ENCODE assay signal across 10 cellular contexts in the genomic region with DNA sequence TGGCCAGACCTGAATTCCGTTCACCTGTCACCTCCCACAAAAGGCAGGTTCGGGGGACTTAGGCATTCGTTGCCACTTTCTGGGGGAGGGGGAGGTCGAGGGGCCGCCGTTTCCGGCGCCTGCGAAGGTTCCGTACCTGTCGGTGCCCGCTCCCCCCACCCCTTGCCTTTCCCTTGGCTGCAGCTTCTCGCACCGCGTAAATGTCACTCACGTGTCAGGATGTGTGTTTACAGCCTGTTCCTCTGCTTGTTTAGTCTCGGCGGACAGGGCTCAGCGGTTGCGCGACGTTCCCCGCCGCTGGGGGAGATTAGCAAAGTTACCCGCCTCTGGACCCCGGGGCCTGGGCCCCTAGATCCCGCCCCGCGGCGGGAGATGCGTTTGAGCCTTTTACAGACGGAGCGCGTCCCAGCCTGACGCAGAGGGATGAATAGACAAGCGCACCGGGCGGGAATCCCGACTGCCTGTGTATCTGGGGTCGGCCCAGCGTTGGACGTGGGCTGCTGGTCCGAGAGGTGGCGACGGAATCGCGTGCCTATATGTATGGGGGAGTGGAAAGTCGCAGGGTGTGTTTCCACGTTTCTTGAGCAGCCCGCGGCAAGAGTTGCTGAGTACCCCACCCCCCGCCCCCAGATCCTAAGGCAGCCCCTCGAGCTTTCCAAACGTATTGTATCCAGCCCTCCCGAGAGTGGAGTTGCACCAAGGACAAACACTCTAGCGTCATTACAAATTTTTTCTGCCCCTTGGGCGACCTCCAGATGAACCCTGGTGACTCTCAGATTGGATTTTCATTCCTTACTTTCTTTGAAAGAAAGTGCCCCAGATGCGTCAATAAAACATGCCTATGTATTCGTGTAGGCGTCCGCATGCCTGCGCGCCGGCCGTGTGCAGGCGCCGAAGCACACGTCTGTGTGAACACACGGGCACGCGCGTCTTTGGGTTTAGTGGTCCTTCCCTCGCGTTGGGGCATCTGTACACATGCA. TPM values are rescaled to one million over a fixed set of nuclear protein-coding genes. Genes with fewer than 3 reads are reported as not detected.
DNase-seq lines count a peak whose midpoint lies in the region; ATAC-seq, FAIRE-seq and TF ChIP-seq lines count a peak whose summit lies in the region.
"Had no signal": no experiment of that assay in that cellular context is flagged by ENCODE, and none has a peak within 500 bp of the region (broad histone marks: within the 10 kb centered on the region; RNA-seq: fewer than 3 reads in every experiment).

No MANE protein-coding gene starts in this region.

- H3K14ac ChIP-seq in H1 (ENCODE audit: insufficient read length), result no peak overlapping the region

- in situ Hi-C loops in transverse colon (cut with MboI; ENCODE audit: low pct_ligation_motif_present in 1 of 4, low pct_unique_long_range_greater_than_20kb in 1 of 4, low sequenced_read_pairs in 3 of 4), result no loop called here

- peaks cover 20 to 35% of the 10 kb centered on the region in 2 experiments for H4K20me1 ChIP-seq in H1 (replicated peaks in 1 of 2; ENCODE audit: control insufficient read depth in 1 of 2, insufficient read depth in 2 of 2, low read length in 2 of 2)

- H2BK12ac ChIP-seq in H1 (ENCODE audit: low read depth, low read length), result peak overlapping the region; percentile 63; the same call in 1 of the 2 replicates

- CTCF ChIA-PET in H1 (lab: Charles Lee; ENCODE audit: partially characterized antibody), result interaction anchor here (1.0 to 6.0 kb wide), 3 partner anchors 10 to 31 kb away, joined by 3 to 25 read pairs (median 3); no protein-coding TSS in a partner anchor

- no peak overlapping the region for H4K5ac ChIP-seq in H1 (ENCODE audit: insufficient read length, low read depth, low read length)

- H3K4ac ChIP-seq in H1 (replicated peaks; ENCODE audit: insufficient read length, low read depth, low read length), result no peak overlapping the region

- peaks cover 100% of the 10 kb centered on the region for H3K27me3 ChIP-seq in left ventricle myocardium inferior (ENCODE audit: low read depth)
- H3K27me3 ChIP-seq in H1 (replicated peaks in 1 of 4; ENCODE audit: control insufficient read depth in 3 of 4, extremely low read depth in 1 of 4, insufficient read depth in 3 of 4, low read length in 3 of 4), result peaks cover 87 to 98% (median 95%) of the 10 kb centered on the region in 4 experiments
- peaks cover 9% of the 10 kb centered on the region for H3K27me3 ChIP-seq in testis
- H3K27me3 ChIP-seq in transverse colon, result peaks cover 100% of the 10 kb centered on the region

- no peaks in the 10 kb centered on the region for H3K79me2 ChIP-seq in H1 (ENCODE audit: control insufficient read depth in 1 of 2, insufficient read depth in 2 of 2, low read length in 2 of 2)

- H3K79me1 ChIP-seq in H1 (ENCODE audit: low read depth, low read length), result no peaks in the 10 kb centered on the region

- H2AK5ac ChIP-seq in H1 (ENCODE audit: low read depth, low read length), result no peak overlapping the region

- TF ChIP-seq EP300 in H1 (IDR thresholded peaks at IDR 0.05; ENCODE audit: borderline replicate concordance in 1 of 2, low read depth in 2 of 2, low read length in 2 of 2) (no peak), transverse colon (IDR thresholded peaks at IDR 0.05; ENCODE audit: low read depth) (no peak)

- no peak overlapping the region for H2BK120ac ChIP-seq in H1 (replicated peaks; ENCODE audit: low read depth, low read length)

- H2BK5ac ChIP-seq in H1 (ENCODE audit: low read depth, low read length), result no peak overlapping the region

- peak overlapping the region; percentile 67; the same call in 1 of the 2 replicates for H2BK15ac ChIP-seq in H1 (ENCODE audit: low read length)

- H3K4me2 ChIP-seq in H1 (ENCODE audit: insufficient read depth in 1 of 2, low read depth in 2 of 2, low read length in 2 of 2), result peak overlapping the region; percentile 62 to 78

- H3K27ac ChIP-seq in left ventricle myocardium inferior (replicated peaks) (no peak overlapping the region), H1 (ENCODE audit: low read depth, low read length) (no peak overlapping the region), testis (no peak overlapping the region), transverse colon (no peak overlapping the region)
- H3K27ac ChIP-seq: heart right ventricle had no signal

- peak overlapping the region; percentile 42 for H3K4me3 ChIP-seq in left ventricle myocardium inferior
- H3K4me3 ChIP-seq in H1 (ENCODE audit: extremely low read depth in 1 of 4, insufficient read depth in 2 of 4, low read depth in 3 of 4, low read length in 4 of 4), result peak overlapping the region; percentile 5 to 67 (median 48); a peak in 7 of 8 replicates
- peak overlapping the region; percentile 0 to 30 for H3K4me3 ChIP-seq in testis
- H3K4me3 ChIP-seq in transverse colon, result no peak overlapping the region

- intact Hi-C loops in left ventricle myocardium inferior (cut with micrococcal nuclease), result no loop called here
- intact Hi-C loops in Right ventricle myocardium inferior (cut with DNase I), result no loop called here
- intact Hi-C loops in testis (cut with DNase I; ENCODE audit: low total_unique reads), result no loop called here
- intact Hi-C loops in transverse colon (cut with DNase I; ENCODE audit: low total_unique reads), result no loop called here

- POLR2A ChIA-PET in H1 (lab: Charles Lee; ENCODE audit: partially characterized antibody), result interaction anchor here (1.3 to 1.6 kb wide), 2 partner anchors 9 to 11 kb away, joined by 6 read pairs; no protein-coding TSS in a partner anchor

- H3K9me3 ChIP-seq in left ventricle myocardium inferior (replicated peaks) (no peaks in the 10 kb centered on the region), H1 (ENCODE audit: insufficient read depth in 2 of 2, low read depth in 1 of 2, low read length in 1 of 2) (no peaks in the 10 kb centered on the region), testis (no peaks in the 10 kb centered on the region), transverse colon (no peaks in the 10 kb centered on the region)
- H3K9me3 ChIP-seq: heart right ventricle had no signal

- no peak for TF ChIP-seq CTCF in left ventricle myocardium inferior (IDR thresholded peaks at IDR 0.05; ENCODE audit: borderline replicate concordance)
- no peak for TF ChIP-seq CTCF in H1 (IDR thresholded peaks at IDR 0.05; ENCODE audit: control extremely low read depth in 1 of 3, insufficient read depth in 1 of 3, low read depth in 1 of 3, low read length in 3 of 3)
- no peak for TF ChIP-seq CTCF in testis (IDR thresholded peaks at IDR 0.05)
- TF ChIP-seq CTCF in transverse colon (IDR thresholded peaks at IDR 0.05), result no peak

- H2AFZ ChIP-seq in H1 (ENCODE audit: low read length), result no peak overlapping the region

- ATAC-seq in Right ventricle myocardium inferior (no peak), GM18858 (IDR thresholded peaks at IDR 0.05; ENCODE audit: unreplicated experiment) (no peak)
- ATAC-seq: heart right ventricle had no signal

- H3K23me2 ChIP-seq in H1 (ENCODE audit: low read depth, low read length), result peaks cover 2% of the 10 kb centered on the region; the same call in 1 of the 2 replicates

- H3K36me3 ChIP-seq in left ventricle myocardium inferior (no peaks in the 10 kb centered on the region), H1 (ENCODE audit: control insufficient read depth in 2 of 4, insufficient read depth in 4 of 4, low read length in 3 of 4) (peaks cover 0 to 13% (median 0%) of the 10 kb centered on the region in 4 experiments; a peak in 1 of 8 replicates), testis (ENCODE audit: low read depth, missing control alignments) (no peaks in the 10 kb centered on the region), transverse colon (no peaks in the 10 kb centered on the region)
- H3K36me3 ChIP-seq: heart right ventricle had no signal

- H2BK20ac ChIP-seq in H1 (ENCODE audit: low read length), result no peak overlapping the region

- H4K8ac ChIP-seq in H1 (ENCODE audit: extremely low read depth, insufficient read depth, low read length), result no peak overlapping the region

- peaks cover 48% of the 10 kb centered on the region for H3K4me1 ChIP-seq in left ventricle myocardium inferior
- H3K4me1 ChIP-seq in H1 (replicated peaks in 1 of 4; ENCODE audit: control insufficient read depth in 3 of 4, insufficient read depth in 4 of 4, low read length in 3 of 4), result peaks cover 12 to 54% (median 24%) of the 10 kb centered on the region in 4 experiments
- peaks cover 8% of the 10 kb centered on the region for H3K4me1 ChIP-seq in testis
- peaks cover 9 to 44% (median 33%) of the 10 kb centered on the region in 4 donors for H3K4me1 ChIP-seq in transverse colon

- no peak overlapping the region for H3K23ac ChIP-seq in H1 (ENCODE audit: insufficient read length)

- no peak overlapping the region for H3K56ac ChIP-seq in H1 (replicated peaks; ENCODE audit: insufficient read length, low read depth, low read length)

- no peak for FAIRE-seq in H1 (lab: Jason Lieb, UNC)

- TF ChIP-seq POLR2A in H1 (IDR thresholded peaks at IDR 0.05; ENCODE audit: control extremely low read depth in 1 of 2, low read depth in 2 of 2, low read length in 2 of 2) (no peak), testis (IDR thresholded peaks at IDR 0.05) (no peak), transverse colon (IDR thresholded peaks at IDR 0.05) (no peak)

- DNase-seq in left ventricle myocardium inferior, result no peak
- DNase-seq in Right ventricle myocardium inferior (ENCODE audit: missing footprints), result no peak
- DNase-seq in NCI-H2171 (lab: John Stamatoyannopoulos, UW), result peak; percentile 44
- peak in 1 of 2 experiments; percentile 73 for DNase-seq in H1 (ENCODE audit: low read depth in 1 of 2, low spot score in 2 of 2)
- DNase-seq in testis, result no peak
- DNase-seq in RPMI8226, result no peak
- DNase-seq in transverse colon, result no peak
- DNase-seq: activated gamma-delta T cell treated with Interleukin-2 at 50 U/mL for 16 hours, heart right ventricle had no signal

- WGBS in H1 (ENCODE audit: extremely low coverage in 1 of 2, insufficient coverage in 1 of 2, insufficient read length in 1 of 2, insufficient replicate concordance in 2 of 2, low coverage in 1 of 2, low lambda C conversion rate in 2 of 2, missing lambda C conversion rate in 1 of 2), 2 experiments, result 4% methylated on average over 74 of the region's 74 CpGs; no CpG with 5 or more reads in 1 of the 2 experiments
- 4 to 7% methylated on average over 28 to 69 of the region's 74 CpGs for WGBS in testis, 2 donors
- WGBS in transverse colon (ENCODE audit: low coverage in 1 of 2), 2 donors, result 8% methylated on average over 69 of the region's 74 CpGs; no CpG with 5 or more reads in 1 of the 2 donors

- no peak overlapping the region for H3K9ac ChIP-seq in H1 (replicated peaks in 1 of 4; ENCODE audit: extremely low read depth in 1 of 4, low read depth in 3 of 4, low read length in 3 of 4)

- H4K91ac ChIP-seq in H1 (replicated peaks; ENCODE audit: insufficient read length, low read length), result no peak overlapping the region

- no peak for TF ChIP-seq RAD21 in H1 (IDR thresholded peaks at IDR 0.05 in 1 of 2, conservative IDR thresholded peaks at IDR 0.05 in 1 of 2; ENCODE audit: low read depth in 2 of 2, low read length in 2 of 2)

- no peak overlapping the region for H3K18ac ChIP-seq in H1 (ENCODE audit: extremely low read depth, low read length)

RNA-seq across cellular contexts. Expression of a gene that starts 2.4 kb away (rescaled TPM):
- total RNA-seq in left ventricle myocardium inferior (not detected), Right ventricle myocardium inferior (not detected), testis (1 to 10 TPM; 2.0 to 5.1 TPM), transverse colon (not detected)
- total RNA-seq in H1 (2021; fragmentation: NEBNext Ultra II Directional; extraction: Animal tissue kit (Norgen Biotek cat#: 25700)), result 0.11 and 0.17 TPM in 2 replicates
- polyA plus RNA-seq in H1 (2011; rRNA removed) (0.72 and 0.86 TPM in 2 replicates), testis (ENCODE audit: insufficient read depth, low read depth, low replicate concordance) (3.4 TPM)
- polyA plus RNA-seq in H1 (2011; cell fraction: cytosol; rRNA removed), result 0.66 TPM
- polyA plus RNA-seq in H1 (2011; cell fraction: nucleus; rRNA removed), result 0.20 TPM
- polyA plus RNA-seq in H1 (2012, experiment 1 of 2), result 0.31 to 0.59 TPM (median 0.37 TPM) in 3 of 4 replicates, not detected in the other
- 0.66 TPM for polyA plus RNA-seq in H1 (2012, experiment 2 of 2)
- 0.34 TPM for polyA plus RNA-seq in H1 (2013, experiment 1 of 2)
- 0.20 TPM for polyA plus RNA-seq in H1 (2013, experiment 2 of 2)
- polyA minus RNA-seq in H1 (2011; rRNA and poly(A)+ RNA removed), result 0.49 TPM in 1 of 2 replicates, not detected in the other
- not detected for polyA minus RNA-seq in H1 (2011; cell fraction: cytosol; rRNA and poly(A)+ RNA removed)
- polyA minus RNA-seq in H1 (2011; cell fraction: nucleus; rRNA and poly(A)+ RNA removed), result 0.50 TPM

Comparison
In these comparisons a context has a peak if more than half of its experiments do, and no peak if none do; other contexts are left out.
1. H3K4me3 ChIP-seq: peak in left ventricle myocardium inferior (single experiment), H1 (4 of 4) and testis (2 of 2); none in transverse colon (0 of 4).